ENCODE assay signal across 13 cellular contexts in the genomic region with DNA sequence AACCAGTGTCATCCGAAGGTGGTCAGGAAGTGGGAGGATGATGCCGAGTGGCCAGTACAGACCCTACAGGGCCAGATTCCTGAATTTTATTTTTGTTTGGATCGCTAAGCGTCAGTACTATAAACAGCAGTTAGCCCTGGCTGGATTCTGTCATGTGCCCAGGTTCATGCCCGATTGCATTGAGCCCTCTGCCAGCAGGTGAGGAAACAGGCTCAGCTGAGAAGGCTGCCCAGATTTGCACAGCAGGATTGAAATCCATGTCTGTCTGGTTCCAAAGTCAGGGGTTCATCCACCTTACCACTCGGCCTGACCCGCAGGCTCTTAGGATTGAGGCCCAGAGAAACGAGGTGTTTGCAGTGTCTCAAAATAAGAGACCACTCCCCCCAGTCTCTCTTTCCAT. TPM values are rescaled to one million over a fixed set of nuclear protein-coding genes. Genes with fewer than 3 reads are reported as not detected.
DNase-seq lines count a peak whose midpoint lies in the region; ATAC-seq, FAIRE-seq and TF ChIP-seq lines count a peak whose summit lies in the region.
"Had no signal": no experiment of that assay in that cellular context is flagged by ENCODE, and none has a peak within 500 bp of the region (broad histone marks: within the 10 kb centered on the region; RNA-seq: fewer than 3 reads in every experiment).

No MANE protein-coding gene starts in this region.

- no peaks in the 10 kb centered on the region for H3K9me2 ChIP-seq in SK-N-SH

- CTCF ChIA-PET in SK-N-SH (lab: Yijun Ruan, JAX), result interaction anchor here (1.3 kb wide), 1 partner anchor 191 kb away, joined by 3 read pairs; no protein-coding TSS in a partner anchor

- H3K4me3 ChIP-seq in SK-N-SH (ENCODE audit: low read depth in 2 of 2, low read length in 1 of 2) (no peak overlapping the region), esophagus muscularis mucosa (no peak overlapping the region), osteoblast (ENCODE audit: insufficient read depth, low read length) (no peak overlapping the region)
- H3K4me3 ChIP-seq: mucosa of descending colon had no signal

- H3K27ac Mint-ChIP-seq in stimulated activated memory B cell treated with anti-CD40 and anti-IgM and Interleukin-4, amounts not matched to agents 10 μg/mL and 1 μg/mL and 100 μg/mL, for 72 hours, result no peak overlapping the region

- TF ChIP-seq CTCF in SK-N-SH (IDR thresholded peaks at IDR 0.05) (no peak), esophagus muscularis mucosa (IDR thresholded peaks at IDR 0.05) (no peak), osteoblast (IDR thresholded peaks at IDR 0.05; ENCODE audit: extremely low read depth, low read depth, low read length) (no peak)

- peak; percentile 78 for FAIRE-seq in urothelium cell line (lab: Jason Lieb, UNC)

- peaks cover 6% of the 10 kb centered on the region for H3K36me3 Mint-ChIP-seq in stimulated activated memory B cell treated with anti-CD40 and anti-IgM and Interleukin-4, amounts not matched to agents 10 μg/mL and 1 μg/mL and 100 μg/mL, for 72 hours

- intact Hi-C loops in esophagus muscularis mucosa (cut with DNase I), result no loop called here

- H3K36me3 ChIP-seq in SK-N-SH (replicated peaks in 1 of 2; ENCODE audit: control insufficient read depth in 1 of 2, insufficient read depth in 2 of 2, low read length in 1 of 2) (no peaks in the 10 kb centered on the region), esophagus muscularis mucosa (no peaks in the 10 kb centered on the region), osteoblast (ENCODE audit: insufficient read depth, low read length) (no peaks in the 10 kb centered on the region)

- H3K27ac ChIP-seq in SK-N-SH (ENCODE audit: low read depth in 2 of 2, low read length in 1 of 2) (peak overlapping the region; percentile 93), esophagus muscularis mucosa (replicated peaks in 1 of 4) (peak overlapping the region; percentile 53 to 83 (median 72)), osteoblast (ENCODE audit: low read depth, low read length) (peak overlapping the region; percentile 94)

- H3K4me2 ChIP-seq in SK-N-SH, result peak overlapping the region; percentile 64
- peak overlapping the region; percentile 70 for H3K4me2 ChIP-seq in osteoblast (ENCODE audit: insufficient read depth, low read length)

- H3K9me3 ChIP-seq in SK-N-SH, result no peaks in the 10 kb centered on the region; the same call in 1 of the 2 replicates
- H3K9me3 ChIP-seq in esophagus muscularis mucosa, result peaks cover 0 to 7% (median 1%) of the 10 kb centered on the region in 4 donors
- H3K9me3 ChIP-seq in osteoblast (ENCODE audit: low read depth, low read length), result no peaks in the 10 kb centered on the region

- H3K4me3 Mint-ChIP-seq in stimulated activated memory B cell treated with anti-CD40 and anti-IgM and Interleukin-4, amounts not matched to agents 10 μg/mL and 1 μg/mL and 100 μg/mL, for 72 hours, result no peak overlapping the region
- H3K4me3 Mint-ChIP-seq: activated naive CD4-positive, alpha-beta T cell treated with anti-CD3 and anti-CD28 coated beads for 36 hours had no signal

- POLR2A ChIA-PET in SK-N-SH (lab: Yijun Ruan, JAX), result no interaction called here

- H3K27me3 ChIP-seq in SK-N-SH (ENCODE audit: insufficient read depth) (no peaks in the 10 kb centered on the region), esophagus muscularis mucosa (peaks cover 0 to 36% (median 0%) of the 10 kb centered on the region in 4 donors), osteoblast (ENCODE audit: insufficient read depth, low read length) (no peaks in the 10 kb centered on the region)

- 93% methylated on average over 3 of the region's 8 CpGs for WGBS in SK-N-SH (ENCODE audit: low lambda C conversion rate)
- WGBS in esophagus muscularis mucosa, result 82% methylated on average over 6 of the region's 8 CpGs

- DNase-seq in SK-N-SH (no peak), esophagus muscularis mucosa (ENCODE audit: extremely low spot score) (no peak), osteoblast (ENCODE audit: insufficient read length, low spot score, missing footprints) (no peak), urothelium cell line (ENCODE audit: low spot score) (no peak)
- DNase-seq: activated CD8-positive, alpha-beta memory T cell treated with anti-CD3 and anti-CD28 coated beads for 24 hours; activated naive CD4-positive, alpha-beta T cell treated with anti-CD3 and anti-CD28 coated beads for 36 hours; hippocampal formation; T-helper 9 cell had no signal

- TF ChIP-seq EP300 in SK-N-SH (IDR thresholded peaks at IDR 0.05; ENCODE audit: borderline replicate concordance in 1 of 2, low read depth in 1 of 2, low read length in 1 of 2), result no peak
- no peak for TF ChIP-seq EP300 in esophagus muscularis mucosa (IDR thresholded peaks at IDR 0.05)

- no peak for ATAC-seq in SK-N-SH treated with all-trans-retinoic acid at 6 μM for 48 hours
- no peak for ATAC-seq in GM18867 (IDR thresholded peaks at IDR 0.05; ENCODE audit: unreplicated experiment)
- ATAC-seq in HG02970 (IDR thresholded peaks at IDR 0.05; ENCODE audit: low FRiP score, unreplicated experiment), result no peak
- ATAC-seq in stimulated activated memory B cell treated with anti-CD40 and anti-IgM and Interleukin-4, amounts not matched to agents 10 μg/mL and 1 μg/mL and 100 μg/mL, for 72 hours, result no peak

- peaks cover 18% of the 10 kb centered on the region for H3F3A ChIP-seq in SK-N-SH (replicated peaks; ENCODE audit: insufficient read depth)

- H3K27me3 Mint-ChIP-seq in stimulated activated memory B cell treated with anti-CD40 and anti-IgM and Interleukin-4, amounts not matched to agents 10 μg/mL and 1 μg/mL and 100 μg/mL, for 72 hours, result peaks cover 31% of the 10 kb centered on the region

- H3K4me1 Mint-ChIP-seq in stimulated activated memory B cell treated with anti-CD40 and anti-IgM and Interleukin-4, amounts not matched to agents 10 μg/mL and 1 μg/mL and 100 μg/mL, for 72 hours, result peaks cover 42% of the 10 kb centered on the region

- peaks cover 5% of the 10 kb centered on the region for H3K9me3 Mint-ChIP-seq in stimulated activated memory B cell treated with anti-CD40 and anti-IgM and Interleukin-4, amounts not matched to agents 10 μg/mL and 1 μg/mL and 100 μg/mL, for 72 hours

- peaks cover 24 to 26% of the 10 kb centered on the region in 2 experiments; a peak in 3 of 4 replicates for H3K4me1 ChIP-seq in SK-N-SH (ENCODE audit: control insufficient read depth in 1 of 2, insufficient read depth in 2 of 2, low read depth in 1 of 2, low read length in 1 of 2)
- peaks cover 38 to 56% (median 49%) of the 10 kb centered on the region in 4 donors for H3K4me1 ChIP-seq in esophagus muscularis mucosa
- H3K4me1 ChIP-seq in osteoblast (ENCODE audit: insufficient read depth, low read length), result peaks cover 43% of the 10 kb centered on the region

- TF ChIP-seq POLR2A in esophagus muscularis mucosa (IDR thresholded peaks at IDR 0.05; ENCODE audit: low read depth), result no peak

- no peaks in the 10 kb centered on the region for H3K79me2 ChIP-seq in SK-N-SH (ENCODE audit: insufficient read depth)
- H3K79me2 ChIP-seq in osteoblast (ENCODE audit: insufficient read depth, low read length), result no peaks in the 10 kb centered on the region

- TF ChIP-seq RAD21 in SK-N-SH (IDR thresholded peaks at IDR 0.05; ENCODE audit: low read length), result no peak

- peak overlapping the region; percentile 75 for H3K9ac ChIP-seq in SK-N-SH

- H2AFZ ChIP-seq in SK-N-SH (ENCODE audit: low read depth), result no peak overlapping the region
- peak overlapping the region; percentile 68 for H2AFZ ChIP-seq in osteoblast (ENCODE audit: low read length)

- no peaks in the 10 kb centered on the region for H4K20me1 ChIP-seq in SK-N-SH (ENCODE audit: insufficient read depth)
- no peaks in the 10 kb centered on the region for H4K20me1 ChIP-seq in osteoblast (ENCODE audit: insufficient read depth, low read length)

TF ChIP-seq in SK-N-SH, 30 proteins besides CTCF, POLR2A, EP300 and RAD21 (continues in another document):
- TF ChIP-seq CHD2 (IDR thresholded peaks at IDR 0.05; ENCODE audit: low read length, partially characterized antibody), result no peak

TF ChIP-seq in SK-N-SH treated with all-trans-retinoic acid at 6 μM for 48 hours, 23 proteins besides CTCF, POLR2A, EP300 and RAD21 (continues in another document):
- TF ChIP-seq SNAI2 (CRISPR knock-in tag; IDR thresholded peaks at IDR 0.05) (no peak), TCF4 (CRISPR knock-in tag; IDR thresholded peaks at IDR 0.05; ENCODE audit: borderline replicate concordance) (no peak), ZNF70 (CRISPR knock-in tag; IDR thresholded peaks at IDR 0.05) (no peak)
- TF ChIP-seq, protein P1, sequence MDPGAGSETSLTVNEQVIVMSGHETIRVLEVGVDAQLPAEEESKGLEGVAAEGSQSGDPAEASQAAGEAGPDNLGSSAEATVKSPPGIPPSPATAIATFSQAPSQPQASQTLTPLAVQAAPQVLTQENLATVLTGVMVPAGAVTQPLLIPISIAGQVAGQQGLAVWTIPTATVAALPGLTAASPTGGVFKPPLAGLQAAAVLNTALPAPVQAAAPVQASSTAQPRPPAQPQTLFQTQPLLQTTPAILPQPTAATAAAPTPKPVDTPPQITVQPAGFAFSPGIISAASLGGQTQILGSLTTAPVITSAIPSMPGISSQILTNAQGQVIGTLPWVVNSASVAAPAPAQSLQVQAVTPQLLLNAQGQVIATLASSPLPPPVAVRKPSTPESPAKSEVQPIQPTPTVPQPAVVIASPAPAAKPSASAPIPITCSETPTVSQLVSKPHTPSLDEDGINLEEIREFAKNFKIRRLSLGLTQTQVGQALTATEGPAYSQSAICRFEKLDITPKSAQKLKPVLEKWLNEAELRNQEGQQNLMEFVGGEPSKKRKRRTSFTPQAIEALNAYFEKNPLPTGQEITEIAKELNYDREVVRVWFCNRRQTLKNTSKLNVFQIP (CRISPR knock-in tag; IDR thresholded peaks at IDR 0.05; ENCODE audit: borderline replicate concordance, low read depth), result no peak

RNA-seq across cellular contexts. Expression of a gene that starts 9.1 kb away (rescaled TPM):
- polyA plus RNA-seq in SK-N-SH (2012; rRNA removed), result 14.5 and 16.5 TPM in 2 replicates
- 12.8 and 14.4 TPM in 2 replicates for polyA plus RNA-seq in SK-N-SH (2012; cell fraction: cytosol; rRNA removed)
- polyA plus RNA-seq in SK-N-SH (2012; cell fraction: nucleus; rRNA removed), result 16.3 and 19.4 TPM in 2 replicates
- total RNA-seq in esophagus muscularis mucosa (10 to 100 TPM; 15.2 to 20.7 (median 18.8) TPM), osteoblast (17.7 and 18.9 TPM in 2 replicates)

RNA-seq across cellular contexts. Expression of a gene that starts 15.3 kb away (rescaled TPM):
- polyA plus RNA-seq in SK-N-SH (2012; rRNA removed), result 32.6 and 33.4 TPM in 2 replicates
- 27.7 and 36.1 TPM in 2 replicates for polyA plus RNA-seq in SK-N-SH (2012; cell fraction: cytosol; rRNA removed)
- 23.4 and 24.7 TPM in 2 replicates for polyA plus RNA-seq in SK-N-SH (2012; cell fraction: nucleus; rRNA removed)
- total RNA-seq in esophagus muscularis mucosa (10 to 100 TPM; 37.3 to 51.1 (median 48.0) TPM), osteoblast (27.7 and 28.2 TPM in 2 replicates)
